In genomic region chr17:31487648-31488263, GRCh38 we compare ENCODE assay signal across 8 cellular contexts.
A peak's percentile ranks its signal among the peaks of the same experiment; 100 is the strongest.
DNase-seq lines count a peak whose midpoint lies in the region; ATAC-seq and FAIRE-seq lines count a peak whose summit lies in the region.

No MANE protein-coding gene starts in this region.

- peak overlapping the region; percentile 88 for H3K18ac ChIP-seq in neuronal stem cell (ENCODE audit: low read length)

- FAIRE-seq in RCC 7860 (lab: Jason Lieb, UNC) (no peak), frontal cortex (lab: Jason Lieb, UNC) (no peak)

- no peaks in the 10 kb centered on the region for H3K9me2 ChIP-seq in Karpas-422 (replicated peaks; ENCODE audit: insufficient read depth, low read length)

- H2AFZ ChIP-seq in Karpas-422 (ENCODE audit: low read length), result no peak overlapping the region
- peak overlapping the region; percentile 85 for H2AFZ ChIP-seq in neuronal stem cell (ENCODE audit: low read length)

- H4K8ac ChIP-seq in neuronal stem cell (ENCODE audit: low read depth, low read length), result no peak overlapping the region

- H2BK12ac ChIP-seq in neuronal stem cell (ENCODE audit: low read length), result no peak overlapping the region

- H3K36me3 ChIP-seq in Karpas-422 (ENCODE audit: insufficient read depth, low read length) (no peaks in the 10 kb centered on the region), neuronal stem cell (replicated peaks in 1 of 2; ENCODE audit: control insufficient read depth in 2 of 2, insufficient read depth in 2 of 2, low read length in 2 of 2) (no peaks in the 10 kb centered on the region)

- H3K9me3 ChIP-seq in Karpas-422 (ENCODE audit: low read length), result no peaks in the 10 kb centered on the region
- H3K9me3 ChIP-seq in neuronal stem cell (replicated peaks in 1 of 2; ENCODE audit: control insufficient read depth in 2 of 2, insufficient read depth in 1 of 2, low read depth in 1 of 2, low read length in 2 of 2), result peaks cover 0 to 2% of the 10 kb centered on the region in 2 donors

- peak; percentile 33 for DNase-seq in DMS114 treated with DMSO at 0.1 percent for 48 hours (lab: John Stamatoyannopoulos, UW; ENCODE audit: unreplicated experiment)
- DNase-seq in Karpas-422, result peak; percentile 95
- peak; percentile 44 for DNase-seq in RCC 7860 (ENCODE audit: low spot score)
- DNase-seq in activated T-helper 9 cell treated with anti-CD3 and anti-CD28 coated beads, Interleukin-2, amount 50 U/mL, for 16 hours (ENCODE audit: low read depth), result peak; percentile 95
- DNase-seq in frontal cortex (ENCODE audit: low spot score in 2 of 2), result peak; percentile 98
- peak; percentile 79 for DNase-seq in neuronal stem cell (ENCODE audit: low spot score)
- peak; percentile 4 for DNase-seq in stromal cell of bone marrow (ENCODE audit: low read depth)

- H3K23ac ChIP-seq in neuronal stem cell (ENCODE audit: low read depth, low read length, poor library complexity), result peak overlapping the region; percentile 95

- H3K4me1 ChIP-seq in Karpas-422 (ENCODE audit: low read length) (peaks cover 37% of the 10 kb centered on the region), neuronal stem cell (ENCODE audit: control insufficient read depth in 2 of 2, insufficient read depth in 1 of 2, low read depth in 1 of 2, low read length in 2 of 2) (peaks cover 8 to 16% of the 10 kb centered on the region in 2 donors)

- H2BK15ac ChIP-seq in neuronal stem cell (ENCODE audit: low read length), result peak overlapping the region; percentile 69

- no CpG with 5 or more reads among the region's 83 CpGs for WGBS in neuronal stem cell (ENCODE audit: extremely low coverage in 2 of 2, insufficient read length in 2 of 2, insufficient replicate concordance in 1 of 2), 2 donors

- H3K27ac ChIP-seq in Karpas-422 (ENCODE audit: low read length) (no peak overlapping the region), neuronal stem cell (replicated peaks; ENCODE audit: low read length) (no peak overlapping the region)

- H3K4ac ChIP-seq in neuronal stem cell (ENCODE audit: low read length), result no peak overlapping the region

- H3K79me2 ChIP-seq in Karpas-422 (ENCODE audit: low read length), result no peaks in the 10 kb centered on the region

- H3K4me2 ChIP-seq in Karpas-422 (ENCODE audit: low read depth, low read length, poor library complexity, severe bottlenecking), result peak overlapping the region; percentile 95
- H3K4me2 ChIP-seq in neuronal stem cell (ENCODE audit: insufficient read depth, low read length, poor library complexity, severe bottlenecking), result peak overlapping the region; percentile 99

- H3K27me3 ChIP-seq in Karpas-422 (ENCODE audit: low read length) (no peaks in the 10 kb centered on the region; the same call in 1 of the 2 replicates), neuronal stem cell (ENCODE audit: control insufficient read depth in 3 of 3, insufficient read depth in 3 of 3, low read depth in 1 of 3, low read length in 3 of 3) (peaks cover 4 to 82% (median 19%) of the 10 kb centered on the region in 3 experiments)

- H2BK120ac ChIP-seq in neuronal stem cell (ENCODE audit: low read depth, low read length), result no peak overlapping the region

- no peak overlapping the region for H4K91ac ChIP-seq in neuronal stem cell (ENCODE audit: low read depth, low read length, poor library complexity)

- H3K79me1 ChIP-seq in neuronal stem cell (ENCODE audit: low read depth, low read length), result no peaks in the 10 kb centered on the region

- H2BK5ac ChIP-seq in neuronal stem cell (ENCODE audit: low read length), result no peak overlapping the region

- H3K9ac ChIP-seq in Karpas-422 (ENCODE audit: low read length) (peak overlapping the region; percentile 64), neuronal stem cell (ENCODE audit: low read depth, low read length, poor library complexity) (peak overlapping the region; percentile 82)

- peak overlapping the region; percentile 78 for H3K4me3 ChIP-seq in Karpas-422 (ENCODE audit: low read length)
- peak overlapping the region; percentile 49 to 90 for H3K4me3 ChIP-seq in neuronal stem cell (ENCODE audit: low read length in 2 of 2)

- no peak overlapping the region for H2AK5ac ChIP-seq in neuronal stem cell (ENCODE audit: low read depth, low read length)

- H4K20me1 ChIP-seq in Karpas-422 (ENCODE audit: insufficient read depth, low read depth, low read length), result peaks cover 16% of the 10 kb centered on the region; the same call in 1 of the 2 replicates

- ATAC-seq in GM21723 (IDR thresholded peaks at IDR 0.05; ENCODE audit: unreplicated experiment), result peak; percentile 62

- H3K14ac ChIP-seq in neuronal stem cell (ENCODE audit: low read length), result no peak overlapping the region

Comparison
In these comparisons a context has a peak if more than half of its experiments do, and no peak if none do; other contexts are left out.
1. DNase-seq: peak in every context shown above with its lines; median percentile 98 in frontal cortex; 95 in Karpas-422; 95 in activated T-helper 9 cell treated with anti-CD3 and anti-CD28 coated beads, Interleukin-2, amount 50 U/mL, for 16 hours; 79 in neuronal stem cell; 44 in RCC 7860; 33 in DMS114 treated with DMSO at 0.1 percent for 48 hours; 4 in stromal cell of bone marrow.